8 cellular contexts compared by ENCODE assay signal in genomic region chr5:141636413-141637265, GRCh38. TPM values are rescaled to one million over a fixed set of nuclear protein-coding genes. Genes with fewer than 3 reads are reported as not detected.
DNase-seq lines count a peak whose midpoint lies in the region; TF ChIP-seq lines count a peak whose summit lies in the region.

HDAC3 (minus strand) TSS chr5:141636849; CDS start chr5:141636790, 59 bp downstream.
RELL2 (plus strand) TSS chr5:141636997; CDS start chr5:141638226, 1,229 bp downstream.

- H3K27me3 ChIP-seq in GM23248 (replicated peaks; ENCODE audit: insufficient read depth) (no peaks in the 10 kb centered on the region), neuron (ENCODE audit: insufficient read depth, low read length) (no peaks in the 10 kb centered on the region), stomach smooth muscle (ENCODE audit: control insufficient read depth in 1 of 2, insufficient read depth in 2 of 2, low read length in 2 of 2) (peaks cover 8 to 11% of the 10 kb centered on the region in 2 donors)

- WGBS in GM23248 (ENCODE audit: low coverage in 1 of 2, low lambda C conversion rate in 2 of 2, missing lambda C conversion rate in 2 of 2), 2 experiments: 0 to 1% methylated on average over 35 to 44 of the region's 66 CpGs

- H3K27ac ChIP-seq in GM23248 (peak within 1 kb of the TSS; percentile 27), stomach smooth muscle (ENCODE audit: low read length) (peak within 1 kb of the TSS; percentile 62)

- H3K36me3 ChIP-seq in GM23248 (ENCODE audit: low read depth) (no peaks in the 10 kb centered on the region; the same call in 1 of the 2 replicates), neuron (ENCODE audit: insufficient read depth, low read length) (peaks cover 17% of the 10 kb centered on the region), stomach smooth muscle (ENCODE audit: control insufficient read depth in 2 of 2, insufficient read depth in 2 of 2, low read length in 2 of 2) (peaks cover 3% of the 10 kb centered on the region in 2 donors)

- H4K20me1 ChIP-seq in GM23248 (ENCODE audit: insufficient read depth): no peaks in the 10 kb centered on the region

- peak within 1 kb of the TSS; percentile 88 for H3K9ac ChIP-seq in GM23248
- H3K9ac ChIP-seq in stomach smooth muscle (ENCODE audit: low read length in 2 of 2): peak within 1 kb of the TSS; percentile 93

- no peak for TF ChIP-seq CTCF in foreskin fibroblast (IDR thresholded peaks at IDR 0.05; ENCODE audit: low read depth, low read length)

- H3K4me3 ChIP-seq in GM23248: peak within 1 kb of the TSS; percentile 82
- H3K4me3 ChIP-seq in foreskin fibroblast (ENCODE audit: low read depth in 1 of 2, low read length in 2 of 2): peak within 1 kb of the TSS; percentile 83 to 89
- peak within 1 kb of the TSS; percentile 84 for H3K4me3 ChIP-seq in neuron (ENCODE audit: low read length)
- peak within 1 kb of the TSS; percentile 96 to 99 for H3K4me3 ChIP-seq in stomach smooth muscle (ENCODE audit: low read length in 2 of 2)

- H2AFZ ChIP-seq in GM23248: peak within 1 kb of the TSS; percentile 92
- peak within 1 kb of the TSS; percentile 97 for H2AFZ ChIP-seq in neuron (ENCODE audit: low read depth, low read length)

- H3K9me3 ChIP-seq in GM23248 (ENCODE audit: low read depth) (no peaks in the 10 kb centered on the region), neuron (ENCODE audit: low read length) (no peaks in the 10 kb centered on the region), stomach smooth muscle (ENCODE audit: control insufficient read depth in 2 of 2, low read length in 2 of 2) (no peaks in the 10 kb centered on the region)

- DNase-seq in EH (ENCODE audit: low read depth) (peak; percentile 90), GM23248 (peak; percentile 97), LHCN-M2 (ENCODE audit: low read depth) (peak; percentile 87), SHP77 (lab: John Stamatoyannopoulos, UW) (peak; percentile 69 to 78), foreskin fibroblast (peak; percentile 88 to 98)
- DNase-seq in activated effector memory CD4-positive, alpha-beta T cell treated with anti-CD3 and anti-CD28 coated beads, Interleukin-2, amount 50 U/mL, for 16 hours: peak; percentile 98

- H3K79me2 ChIP-seq in GM23248 (ENCODE audit: insufficient read depth): peaks cover 50% of the 10 kb centered on the region

- H3K4me2 ChIP-seq in GM23248 (ENCODE audit: unreplicated experiment): peak within 1 kb of the TSS; percentile 80

- in situ Hi-C loops in GM23248 (cut with MboI): no loop called here

- H3K4me1 ChIP-seq in GM23248 (ENCODE audit: insufficient read depth) (peaks cover 9% of the 10 kb centered on the region), neuron (ENCODE audit: insufficient read depth, low read length) (peaks cover 23% of the 10 kb centered on the region), stomach smooth muscle (ENCODE audit: control insufficient read depth, insufficient read depth, low read length) (peaks cover 27% of the 10 kb centered on the region)

- no peaks in the 10 kb centered on the region for H3K9me2 ChIP-seq in GM23248 (ENCODE audit: insufficient read depth)

- H3F3A ChIP-seq in GM23248 (ENCODE audit: insufficient read depth): no peaks in the 10 kb centered on the region

RNA-seq across cellular contexts. Expression of gene HDAC3, which starts in this region (rescaled TPM):
- total RNA-seq in GM23248 (2014; rRNA removed; shearing (Covaris generic)): 43.8 and 53.2 TPM in 2 replicates
- 59.0 and 62.9 TPM in 2 replicates for polyA plus RNA-seq in GM23248 (2016; fragmentation: Nextera tagmentation; extraction: Ambion mirVana)
- total RNA-seq in LHCN-M2 (2014; rRNA removed): 58.8 and 65.2 TPM in 2 replicates
- 60.2 TPM for polyA plus RNA-seq in LHCN-M2 (2012)

RNA-seq across cellular contexts. Expression of gene RELL2, which starts in this region (rescaled TPM):
- total RNA-seq in GM23248 (2014; rRNA removed; shearing (Covaris generic)): 2.8 and 3.8 TPM in 2 replicates
- 2.1 and 2.9 TPM in 2 replicates for polyA plus RNA-seq in GM23248 (2016; fragmentation: Nextera tagmentation; extraction: Ambion mirVana)
- 5.2 and 7.0 TPM in 2 replicates for total RNA-seq in LHCN-M2 (2014; rRNA removed)
- 3.7 TPM for polyA plus RNA-seq in LHCN-M2 (2012)

Comparison
In these comparisons a context has a peak if more than half of its experiments do, and no peak if none do; other contexts are left out.
1. Peak in every context shown above with its lines: DNase-seq, H3K4me3 ChIP-seq and H3K27ac ChIP-seq.